Comparison of ENCODE assay signal across 8 cellular contexts in genomic region chr13:32737111-32737571, GRCh38.
DNase-seq lines count a peak whose midpoint lies in the region; ATAC-seq and TF ChIP-seq lines count a peak whose summit lies in the region.

No MANE protein-coding gene starts in this region.

- H3K9ac ChIP-seq in subcutaneous abdominal adipose tissue (ENCODE audit: low read length in 5 of 5) = peak overlapping the region; percentile 64 to 78 (median 76)

- no peaks in the 10 kb centered on the region for H4K20me1 ChIP-seq in GM23338 (replicated peaks; ENCODE audit: insufficient read depth)

- H3K27me3 ChIP-seq in right atrium auricular region = no peaks in the 10 kb centered on the region
- no peaks in the 10 kb centered on the region for H3K27me3 ChIP-seq in subcutaneous abdominal adipose tissue (ENCODE audit: control insufficient read depth in 5 of 5, insufficient read depth in 4 of 5, low read length in 5 of 5)
- H3K27me3 ChIP-seq in GM23338 (ENCODE audit: insufficient read depth) = no peaks in the 10 kb centered on the region

- H3K27ac ChIP-seq in right atrium auricular region (peak overlapping the region; percentile 49 to 73), subcutaneous abdominal adipose tissue (ENCODE audit: low read depth, low read length) (peak overlapping the region; percentile 79), GM23338 (ENCODE audit: low read depth) (no peak overlapping the region)

- ATAC-seq in GM18502 (IDR thresholded peaks at IDR 0.05; ENCODE audit: poor library complexity, unreplicated experiment) (peak; percentile 73), HG02571 (IDR thresholded peaks at IDR 0.05; ENCODE audit: unreplicated experiment) (peak; percentile 62), T-helper 17 cell (peak; percentile 90), GM23338 (no peak)

- no peak overlapping the region for H2AFZ ChIP-seq in GM23338

- no peaks in the 10 kb centered on the region for H3K9me3 Mint-ChIP-seq in GM23338

- DNase-seq in T-helper 17 cell = no peak
- no peak for DNase-seq in right atrium auricular region (ENCODE audit: low spot score)
- no peak for DNase-seq in dedifferentiated amniotic fluid mesenchymal stem cell (ENCODE audit: extremely low spot score)
- no peak for DNase-seq in GM23338 (ENCODE audit: low spot score)
- no peak for DNase-seq in stimulated activated CD4-positive, alpha-beta T cell treated with anti-CD3 and anti-CD28 coated beads, Interleukin-4, amount 100 ng/mL, for 1 hour

- H3F3A ChIP-seq in GM23338 (replicated peaks; ENCODE audit: low read depth) = no peaks in the 10 kb centered on the region

- H3K36me3 Mint-ChIP-seq in T-helper 17 cell (ENCODE audit: low read depth) (peaks cover 2% of the 10 kb centered on the region), GM23338 (ENCODE audit: low read depth) (no peaks in the 10 kb centered on the region; the same call in 2 of the 3 replicates)

- peaks cover 29% of the 10 kb centered on the region for H3K4me1 Mint-ChIP-seq in T-helper 17 cell
- no peaks in the 10 kb centered on the region for H3K4me1 Mint-ChIP-seq in GM23338

- H3K27ac Mint-ChIP-seq in T-helper 17 cell (peak overlapping the region; percentile 98), GM23338 (no peak overlapping the region)

- no peaks in the 10 kb centered on the region for H3K27me3 Mint-ChIP-seq in T-helper 17 cell
- peaks cover 1% of the 10 kb centered on the region for H3K27me3 Mint-ChIP-seq in GM23338 (ENCODE audit: insufficient read depth, low read depth, poor library complexity)

- H3K4me3 Mint-ChIP-seq in T-helper 17 cell (peak overlapping the region; percentile 87), GM23338 (no peak overlapping the region)

- no peaks in the 10 kb centered on the region for H3K79me2 ChIP-seq in GM23338 (replicated peaks; ENCODE audit: insufficient read depth)

- H3K4me3 ChIP-seq in right atrium auricular region (peak overlapping the region; percentile 7 to 32), subcutaneous abdominal adipose tissue (ENCODE audit: low read depth in 1 of 5, low read length in 5 of 5) (peak overlapping the region; percentile 46 to 66 (median 57)), GM23338 (no peak overlapping the region)

- TF ChIP-seq CTCF in right atrium auricular region (IDR thresholded peaks at IDR 0.05) = no peak
- TF ChIP-seq CTCF in GM23338 (conservative IDR thresholded peaks at IDR 0.05; ENCODE audit: low read depth in 2 of 2) = no peak

- H3K36me3 ChIP-seq in right atrium auricular region (no peaks in the 10 kb centered on the region), subcutaneous abdominal adipose tissue (ENCODE audit: control insufficient read depth in 5 of 5, insufficient read depth in 5 of 5, low read length in 5 of 5) (peaks cover 2 to 9% (median 4%) of the 10 kb centered on the region in 5 donors), GM23338 (ENCODE audit: insufficient read depth) (no peaks in the 10 kb centered on the region)

- no peak overlapping the region for H3K4me2 ChIP-seq in GM23338

- no peaks in the 10 kb centered on the region for H3K9me2 ChIP-seq in GM23338 (ENCODE audit: insufficient read depth)

- H3K9me3 ChIP-seq in T-helper 17 cell (ENCODE audit: control insufficient read depth, low read length, poor library complexity, severe bottlenecking) (no peaks in the 10 kb centered on the region), right atrium auricular region (no peaks in the 10 kb centered on the region), subcutaneous abdominal adipose tissue (ENCODE audit: control insufficient read depth in 5 of 5, low read length in 5 of 5) (no peaks in the 10 kb centered on the region)

- H3K4me1 ChIP-seq in right atrium auricular region (peaks cover 0 to 6% of the 10 kb centered on the region in 2 donors), subcutaneous abdominal adipose tissue (ENCODE audit: control insufficient read depth in 5 of 5, insufficient read depth in 5 of 5, low read length in 5 of 5) (peaks cover 0 to 21% (median 8%) of the 10 kb centered on the region in 5 donors), GM23338 (ENCODE audit: insufficient read depth) (no peaks in the 10 kb centered on the region)

TF ChIP-seq in GM23338, 12 proteins besides CTCF, POLR2A, EP300 and RAD21 (continues in another document):
- TF ChIP-seq ZNF462 (CRISPR knock-in tag; IDR thresholded peaks at IDR 0.05) (no peak), EZH2 (IDR thresholded peaks at IDR 0.05; ENCODE audit: low read depth, unreplicated experiment) (no peak), ZNF114 (CRISPR knock-in tag; IDR thresholded peaks at IDR 0.05) (no peak), POLR2AphosphoS5 (IDR thresholded peaks at IDR 0.05; ENCODE audit: low read depth) (no peak), ZNF331 (CRISPR knock-in tag; IDR thresholded peaks at IDR 0.05; ENCODE audit: low read depth) (no peak), CREB1 (CRISPR knock-in tag; IDR thresholded peaks at IDR 0.05; ENCODE audit: low read depth) (no peak)
- TF ChIP-seq, protein P1, sequence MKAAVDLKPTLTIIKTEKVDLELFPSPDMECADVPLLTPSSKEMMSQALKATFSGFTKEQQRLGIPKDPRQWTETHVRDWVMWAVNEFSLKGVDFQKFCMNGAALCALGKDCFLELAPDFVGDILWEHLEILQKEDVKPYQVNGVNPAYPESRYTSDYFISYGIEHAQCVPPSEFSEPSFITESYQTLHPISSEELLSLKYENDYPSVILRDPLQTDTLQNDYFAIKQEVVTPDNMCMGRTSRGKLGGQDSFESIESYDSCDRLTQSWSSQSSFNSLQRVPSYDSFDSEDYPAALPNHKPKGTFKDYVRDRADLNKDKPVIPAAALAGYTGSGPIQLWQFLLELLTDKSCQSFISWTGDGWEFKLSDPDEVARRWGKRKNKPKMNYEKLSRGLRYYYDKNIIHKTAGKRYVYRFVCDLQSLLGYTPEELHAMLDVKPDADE (IDR thresholded peaks at IDR 0.05) = no peak
